1 cellular context compared by ENCODE assay signal in genomic region chr9:130423272-130423671, GRCh38.
TF ChIP-seq lines count a peak whose summit lies in the region.

No MANE protein-coding gene starts in this region.

TF ChIP-seq in GM23338, 12 proteins besides CTCF, POLR2A, EP300 and RAD21 (continued from another document):
- TF ChIP-seq, protein P1, sequence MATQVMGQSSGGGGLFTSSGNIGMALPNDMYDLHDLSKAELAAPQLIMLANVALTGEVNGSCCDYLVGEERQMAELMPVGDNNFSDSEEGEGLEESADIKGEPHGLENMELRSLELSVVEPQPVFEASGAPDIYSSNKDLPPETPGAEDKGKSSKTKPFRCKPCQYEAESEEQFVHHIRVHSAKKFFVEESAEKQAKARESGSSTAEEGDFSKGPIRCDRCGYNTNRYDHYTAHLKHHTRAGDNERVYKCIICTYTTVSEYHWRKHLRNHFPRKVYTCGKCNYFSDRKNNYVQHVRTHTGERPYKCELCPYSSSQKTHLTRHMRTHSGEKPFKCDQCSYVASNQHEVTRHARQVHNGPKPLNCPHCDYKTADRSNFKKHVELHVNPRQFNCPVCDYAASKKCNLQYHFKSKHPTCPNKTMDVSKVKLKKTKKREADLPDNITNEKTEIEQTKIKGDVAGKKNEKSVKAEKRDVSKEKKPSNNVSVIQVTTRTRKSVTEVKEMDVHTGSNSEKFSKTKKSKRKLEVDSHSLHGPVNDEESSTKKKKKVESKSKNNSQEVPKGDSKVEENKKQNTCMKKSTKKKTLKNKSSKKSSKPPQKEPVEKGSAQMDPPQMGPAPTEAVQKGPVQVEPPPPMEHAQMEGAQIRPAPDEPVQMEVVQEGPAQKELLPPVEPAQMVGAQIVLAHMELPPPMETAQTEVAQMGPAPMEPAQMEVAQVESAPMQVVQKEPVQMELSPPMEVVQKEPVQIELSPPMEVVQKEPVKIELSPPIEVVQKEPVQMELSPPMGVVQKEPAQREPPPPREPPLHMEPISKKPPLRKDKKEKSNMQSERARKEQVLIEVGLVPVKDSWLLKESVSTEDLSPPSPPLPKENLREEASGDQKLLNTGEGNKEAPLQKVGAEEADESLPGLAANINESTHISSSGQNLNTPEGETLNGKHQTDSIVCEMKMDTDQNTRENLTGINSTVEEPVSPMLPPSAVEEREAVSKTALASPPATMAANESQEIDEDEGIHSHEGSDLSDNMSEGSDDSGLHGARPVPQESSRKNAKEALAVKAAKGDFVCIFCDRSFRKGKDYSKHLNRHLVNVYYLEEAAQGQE (IDR thresholded peaks at IDR 0.05; ENCODE audit: unreplicated experiment) = no peak
- no peak for TF ChIP-seq POLR2AphosphoS5 (IDR thresholded peaks at IDR 0.05; ENCODE audit: low read depth)
